Comparison of ENCODE assay signal across 9 cellular contexts in genomic region chr22:23763579-23764331, GRCh38. TPM values are rescaled to one million over a fixed set of nuclear protein-coding genes. Genes with fewer than 3 reads are reported as not detected.
DNase-seq lines count a peak whose midpoint lies in the region; ATAC-seq and TF ChIP-seq lines count a peak whose summit lies in the region.
"Had no signal": no experiment of that assay in that cellular context is flagged by ENCODE, and none has a peak within 500 bp of the region (broad histone marks: within the 10 kb centered on the region; RNA-seq: fewer than 3 reads in every experiment).

No MANE protein-coding gene starts in this region.

- intact Hi-C loops in naive thymus-derived CD4-positive, alpha-beta T cell (cut with micrococcal nuclease) = loop anchor here in 1 of 2 donors (1.0 to 10.0 kb wide), 2 partner anchors 12 to 139 kb away; partner anchors contain the start of gene ZNF70
- intact Hi-C loops in vagina (cut with DNase I) = no loop called here

- no peaks in the 10 kb centered on the region for H3K27me3 ChIP-seq in naive thymus-derived CD4-positive, alpha-beta T cell (ENCODE audit: control insufficient read depth in 2 of 2, insufficient read depth in 2 of 2, low read length in 2 of 2)
- no peaks in the 10 kb centered on the region for H3K27me3 ChIP-seq in vagina

- peaks cover 0 to 12% (median 0%) of the 10 kb centered on the region in 3 experiments for H3K36me3 ChIP-seq in naive thymus-derived CD4-positive, alpha-beta T cell (ENCODE audit: control insufficient read depth in 2 of 3, insufficient read depth in 3 of 3, low read length in 3 of 3)
- no peaks in the 10 kb centered on the region for H3K36me3 ChIP-seq in vagina

- TF ChIP-seq CTCF in RWPE1 (conservative IDR thresholded peaks at IDR 0.05; ENCODE audit: low read depth) = no peak
- no peak for TF ChIP-seq CTCF in vagina (IDR thresholded peaks at IDR 0.05)

- DNase-seq in RWPE1 (ENCODE audit: low spot score) = no peak
- DNase-seq in activated naive CD4-positive, alpha-beta T cell treated with Interleukin-2 at 50 U/mL for 16 hours = peak; percentile 57
- peak in 7 of 9 donors; percentile 12 to 60 (median 37) for DNase-seq in naive thymus-derived CD4-positive, alpha-beta T cell
- no peak for DNase-seq in vagina (ENCODE audit: extremely low spot score in 2 of 2)
- DNase-seq in OCI-M1 (lab: John Stamatoyannopoulos, UW) = no peak
- DNase-seq in LoVo (ENCODE audit: low spot score) = no peak

- H3K9me3 Mint-ChIP-seq in naive thymus-derived CD4-positive, alpha-beta T cell = no peaks in the 10 kb centered on the region

- H3K4me3 ChIP-seq in naive thymus-derived CD4-positive, alpha-beta T cell (ENCODE audit: low read length) = peak overlapping the region; percentile 60
- H3K4me3 ChIP-seq in vagina = peak overlapping the region; percentile 6 to 24

- ATAC-seq in naive thymus-derived CD4-positive, alpha-beta T cell = peak; percentile 52
- no peak for ATAC-seq in HG03571 (IDR thresholded peaks at IDR 0.05; ENCODE audit: unreplicated experiment)
- ATAC-seq: HCT116 had no signal

- peak overlapping the region; percentile 72 to 84 (median 81) for H3K4me3 Mint-ChIP-seq in naive thymus-derived CD4-positive, alpha-beta T cell

- TF ChIP-seq POLR2A in vagina (IDR thresholded peaks at IDR 0.05) = no peak

- H3K4me1 ChIP-seq in naive thymus-derived CD4-positive, alpha-beta T cell (ENCODE audit: control insufficient read depth in 2 of 2, insufficient read depth in 2 of 2, low read length in 2 of 2) = peaks cover 24% of the 10 kb centered on the region in 2 donors
- H3K4me1 ChIP-seq in vagina = peaks cover 41% of the 10 kb centered on the region

- no peaks in the 10 kb centered on the region for H3K9me3 ChIP-seq in naive thymus-derived CD4-positive, alpha-beta T cell (ENCODE audit: control insufficient read depth in 2 of 3, low read length in 3 of 3)
- H3K9me3 ChIP-seq in vagina = no peaks in the 10 kb centered on the region

- H3K27ac ChIP-seq in RWPE1 = peak overlapping the region; percentile 82
- peak overlapping the region; percentile 65 for H3K27ac ChIP-seq in naive thymus-derived CD4-positive, alpha-beta T cell (ENCODE audit: low read depth, low read length)
- no peak overlapping the region for H3K27ac ChIP-seq in vagina

- H3K4me1 Mint-ChIP-seq in naive thymus-derived CD4-positive, alpha-beta T cell = peaks cover 7 to 48% (median 38%) of the 10 kb centered on the region in 7 donors

- peak overlapping the region in 8 of 9 donors; percentile 75 to 91 (median 82) for H3K27ac Mint-ChIP-seq in naive thymus-derived CD4-positive, alpha-beta T cell

- CTCF ChIA-PET in RWPE1 (lab: Yijun Ruan, JAX) = interaction anchor here (1.1 kb wide), 1 partner anchor 22 kb away, joined by 3 read pairs; no protein-coding TSS in a partner anchor
- CTCF ChIA-PET in naive thymus-derived CD4-positive, alpha-beta T cell (lab: Charles Lee) = interaction anchor here (1.3 kb wide), 1 partner anchor 67 kb away, joined by 4 read pairs; no protein-coding TSS in a partner anchor

- H3K27me3 Mint-ChIP-seq in naive thymus-derived CD4-positive, alpha-beta T cell = no peaks in the 10 kb centered on the region

- POLR2A ChIA-PET in RWPE1 (lab: Yijun Ruan, JAX; ENCODE audit: low non-redundant PET) = no interaction called here
- POLR2A ChIA-PET in naive thymus-derived CD4-positive, alpha-beta T cell (lab: Charles Lee) = interaction anchor here (1.0 to 2.2 kb wide), 7 partner anchors 8 to 130 kb away, joined by 3 to 7 read pairs (median 6); partner anchors contain the start of genes MIF, MMP11, SLC2A11 and ZNF70

- peaks cover 0 to 4% (median 0%) of the 10 kb centered on the region in 5 donors for H3K36me3 Mint-ChIP-seq in naive thymus-derived CD4-positive, alpha-beta T cell

RNA-seq across cellular contexts. Expression of gene C22orf15, which starts 1.0 kb away (rescaled TPM):
- 1 to 10 TPM in 4 of 5 experiments, not detected in 1; 1.2 to 5.7 (median 3.9) TPM for total RNA-seq in naive thymus-derived CD4-positive, alpha-beta T cell
- 1 to 10 TPM; 1.6 to 2.4 TPM for polyA plus RNA-seq in naive thymus-derived CD4-positive, alpha-beta T cell
- total RNA-seq in vagina = not detected

RNA-seq across cellular contexts. Expression of gene CHCHD10, which starts 4.0 kb away (rescaled TPM):
- total RNA-seq in naive thymus-derived CD4-positive, alpha-beta T cell = 10 to 100 TPM; 38.2 to 56.1 (median 46.4) TPM
- polyA plus RNA-seq in naive thymus-derived CD4-positive, alpha-beta T cell = 10 to 100 TPM; 25.6 to 32.8 TPM
- 12.0 TPM for total RNA-seq in vagina

RNA-seq across cellular contexts. Expression of gene MMP11, which starts 8.9 kb away (rescaled TPM):
- total RNA-seq in naive thymus-derived CD4-positive, alpha-beta T cell = 1 to 10 TPM in 4 of 5 experiments, not detected in 1; 2.0 to 4.0 (median 3.4) TPM
- 1 to 10 TPM; 2.0 to 4.3 TPM for polyA plus RNA-seq in naive thymus-derived CD4-positive, alpha-beta T cell
- total RNA-seq in vagina = 6.4 TPM

RNA-seq across cellular contexts. Expression of gene VPREB3, which starts 9.5 kb away (rescaled TPM):
- total RNA-seq in naive thymus-derived CD4-positive, alpha-beta T cell = 1 to 10 TPM in 1 of 5 experiments, under 1 TPM in 1, not detected in 3; 0.74 to 3.0 TPM
- 1 to 10 TPM; 1.3 to 1.5 TPM for polyA plus RNA-seq in naive thymus-derived CD4-positive, alpha-beta T cell
- not detected for total RNA-seq in vagina
- total RNA-seq: epithelial cell of proximal tubule had no signal

RNA-seq across cellular contexts. Expression of gene ZNF70, which starts 12.8 kb away (rescaled TPM):
- 1 to 10 TPM; 3.1 to 7.9 (median 4.0) TPM for total RNA-seq in naive thymus-derived CD4-positive, alpha-beta T cell
- under 1 TPM; 0.32 to 0.34 TPM for polyA plus RNA-seq in naive thymus-derived CD4-positive, alpha-beta T cell
- total RNA-seq in vagina = 4.9 TPM

Comparison
In these comparisons a context has a peak if more than half of its experiments do, and no peak if none do; other contexts are left out.
1. DNase-seq: peak in activated naive CD4-positive, alpha-beta T cell treated with Interleukin-2 at 50 U/mL for 16 hours (single experiment) and naive thymus-derived CD4-positive, alpha-beta T cell (7 of 9); none in RWPE1 (single experiment), vagina (0 of 2), OCI-M1 (single experiment) and LoVo (single experiment).